1 cellular context compared by ENCODE assay signal in the genomic region with DNA sequence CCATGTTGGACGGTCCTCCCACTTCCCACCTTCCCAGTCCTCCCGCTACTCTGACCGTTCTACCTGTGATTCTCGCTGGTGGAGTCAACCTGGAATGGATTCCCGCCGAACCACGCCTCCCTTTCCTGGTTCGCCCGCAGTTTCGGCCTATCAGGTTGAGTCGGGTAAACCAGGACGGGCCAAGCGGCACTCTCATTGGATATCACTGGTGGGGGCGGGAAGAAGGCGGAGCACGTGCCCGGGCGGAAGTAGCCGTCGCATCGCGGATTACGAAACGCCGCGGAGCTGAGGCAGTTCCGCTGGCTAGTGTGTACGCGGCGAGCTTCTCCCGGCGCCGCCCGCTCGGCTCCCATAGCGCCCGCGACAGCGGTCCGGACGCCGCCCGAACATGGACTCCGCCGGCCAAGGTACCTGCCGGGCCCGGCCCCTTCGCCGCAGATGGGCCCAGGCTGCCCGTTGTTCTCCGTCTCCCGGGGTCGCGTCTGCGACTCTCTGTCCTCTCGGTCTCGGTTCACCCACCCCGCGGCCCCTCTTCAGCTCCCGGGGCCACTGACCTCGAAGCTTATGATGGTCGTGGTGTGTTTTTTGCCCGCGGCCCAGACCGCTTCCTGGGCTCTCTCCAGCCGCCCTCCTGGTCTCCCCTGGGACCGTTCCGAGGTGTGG.
TF ChIP-seq lines count a peak whose summit lies in the region.

A gene (plus strand): TSS at position 293 of the 663 bp plus-strand sequence. CDS start 96 bp downstream, at position 389.

TF ChIP-seq in HepG2, 621 proteins besides CTCF, POLR2A, EP300 and RAD21 (continued from another document):
- TF ChIP-seq, protein P1, sequence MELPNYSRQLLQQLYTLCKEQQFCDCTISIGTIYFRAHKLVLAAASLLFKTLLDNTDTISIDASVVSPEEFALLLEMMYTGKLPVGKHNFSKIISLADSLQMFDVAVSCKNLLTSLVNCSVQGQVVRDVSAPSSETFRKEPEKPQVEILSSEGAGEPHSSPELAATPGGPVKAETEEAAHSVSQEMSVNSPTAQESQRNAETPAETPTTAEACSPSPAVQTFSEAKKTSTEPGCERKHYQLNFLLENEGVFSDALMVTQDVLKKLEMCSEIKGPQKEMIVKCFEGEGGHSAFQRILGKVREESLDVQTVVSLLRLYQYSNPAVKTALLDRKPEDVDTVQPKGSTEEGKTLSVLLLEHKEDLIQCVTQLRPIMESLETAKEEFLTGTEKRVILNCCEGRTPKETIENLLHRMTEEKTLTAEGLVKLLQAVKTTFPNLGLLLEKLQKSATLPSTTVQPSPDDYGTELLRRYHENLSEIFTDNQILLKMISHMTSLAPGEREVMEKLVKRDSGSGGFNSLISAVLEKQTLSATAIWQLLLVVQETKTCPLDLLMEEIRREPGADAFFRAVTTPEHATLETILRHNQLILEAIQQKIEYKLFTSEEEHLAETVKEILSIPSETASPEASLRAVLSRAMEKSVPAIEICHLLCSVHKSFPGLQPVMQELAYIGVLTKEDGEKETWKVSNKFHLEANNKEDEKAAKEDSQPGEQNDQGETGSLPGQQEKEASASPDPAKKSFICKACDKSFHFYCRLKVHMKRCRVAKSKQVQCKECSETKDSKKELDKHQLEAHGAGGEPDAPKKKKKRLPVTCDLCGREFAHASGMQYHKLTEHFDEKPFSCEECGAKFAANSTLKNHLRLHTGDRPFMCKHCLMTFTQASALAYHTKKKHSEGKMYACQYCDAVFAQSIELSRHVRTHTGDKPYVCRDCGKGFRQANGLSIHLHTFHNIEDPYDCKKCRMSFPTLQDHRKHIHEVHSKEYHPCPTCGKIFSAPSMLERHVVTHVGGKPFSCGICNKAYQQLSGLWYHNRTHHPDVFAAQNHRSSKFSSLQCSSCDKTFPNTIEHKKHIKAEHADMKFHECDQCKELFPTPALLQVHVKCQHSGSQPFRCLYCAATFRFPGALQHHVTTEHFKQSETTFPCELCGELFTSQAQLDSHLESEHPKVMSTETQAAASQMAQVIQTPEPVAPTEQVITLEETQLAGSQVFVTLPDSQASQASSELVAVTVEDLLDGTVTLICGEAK (IDR thresholded peaks at IDR 0.05) = peak; percentile 72
- TF ChIP-seq, protein P1 (CRISPR knock-in tag; IDR thresholded peaks at IDR 0.05) = peak; percentile 90
- TF ChIP-seq ZNF557 (CRISPR knock-in tag; IDR thresholded peaks at IDR 0.05) = 0 out of 2 replicates have a peak, but pooled peaks have one; percentile 47
TF ChIP-seq in HepG2: peak in this region for 449.
